18 cellular contexts compared by ENCODE assay signal in the genomic region with DNA sequence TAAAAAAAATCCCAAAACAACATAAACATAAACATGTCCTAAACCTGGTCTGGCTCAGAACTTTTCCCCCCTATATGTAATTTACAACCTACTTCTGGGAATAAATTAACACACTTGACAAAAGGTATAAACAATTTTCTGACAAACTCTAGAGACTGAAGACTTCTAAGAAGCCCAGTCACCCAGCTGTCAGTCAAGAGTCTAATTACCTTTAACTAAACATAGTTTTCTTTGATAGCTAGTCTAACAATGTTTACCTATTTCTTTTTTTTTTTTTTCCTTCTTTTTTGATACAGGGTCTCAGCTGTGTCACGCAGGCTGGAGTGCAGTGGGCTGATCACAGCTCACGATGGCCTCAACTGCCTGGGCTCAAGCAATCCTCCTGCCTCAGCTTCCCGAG. TPM values are rescaled to one million over a fixed set of nuclear protein-coding genes. Genes with fewer than 3 reads are reported as not detected.
A peak's percentile ranks its signal among the peaks of the same experiment; 100 is the strongest.
DNase-seq lines count a peak whose midpoint lies in the region; ATAC-seq, FAIRE-seq and TF ChIP-seq lines count a peak whose summit lies in the region.
"Had no signal": no experiment of that assay in that cellular context is flagged by ENCODE, and none has a peak within 500 bp of the region (broad histone marks: within the 10 kb centered on the region; RNA-seq: fewer than 3 reads in every experiment).

No MANE protein-coding gene starts in this region.

- ATAC-seq in naive thymus-derived CD4-positive, alpha-beta T cell: no peak

- peak overlapping the region; percentile 63 for H3K27ac Mint-ChIP-seq in progenitor cell of endocrine pancreas
- peak overlapping the region in 1 of 9 donors; percentile 92 for H3K27ac Mint-ChIP-seq in naive thymus-derived CD4-positive, alpha-beta T cell

- intact Hi-C loops in endothelial cell of umbilical vein (cut with micrococcal nuclease): loop anchor here (1.0 to 2.0 kb wide), 2 partner anchors 184 to 776 kb away; a partner anchor contains a TSS
- intact Hi-C loops in naive thymus-derived CD4-positive, alpha-beta T cell (cut with micrococcal nuclease): loop anchor here (1.0 to 10.0 kb wide), 23 partner anchors 15 to 1490 kb away; a partner anchor contains a TSS

- H3K4me2 ChIP-seq in MM.1S (ENCODE audit: low read depth, low read length) (no peak overlapping the region), endothelial cell of umbilical vein (ENCODE audit: insufficient read depth, low read length) (no peak overlapping the region)

- TF ChIP-seq CTCF in MM.1S (IDR thresholded peaks at IDR 0.05; ENCODE audit: low read length) (no peak), endothelial cell of umbilical vein (IDR thresholded peaks at IDR 0.05; ENCODE audit: extremely low read depth in 1 of 2, insufficient read depth in 1 of 2, low read depth in 1 of 2, low read length in 2 of 2) (no peak), progenitor cell of endocrine pancreas (IDR thresholded peaks at IDR 0.05; ENCODE audit: unreplicated experiment) (no peak)

- peaks cover 25% of the 10 kb centered on the region for H3K4me1 Mint-ChIP-seq in progenitor cell of endocrine pancreas (ENCODE audit: low read depth)
- peaks cover 17 to 33% (median 26%) of the 10 kb centered on the region in 7 donors for H3K4me1 Mint-ChIP-seq in naive thymus-derived CD4-positive, alpha-beta T cell

- H3K9me3 ChIP-seq in MM.1S (replicated peaks; ENCODE audit: insufficient read depth, low read length): no peaks in the 10 kb centered on the region
- H3K9me3 ChIP-seq in endothelial cell of umbilical vein (replicated peaks; ENCODE audit: control insufficient read depth, insufficient read depth, low read length): no peaks in the 10 kb centered on the region
- no peaks in the 10 kb centered on the region for H3K9me3 ChIP-seq in naive thymus-derived CD4-positive, alpha-beta T cell (ENCODE audit: control insufficient read depth in 2 of 3, low read length in 3 of 3)

- H3K27me3 ChIP-seq in MM.1S (replicated peaks; ENCODE audit: insufficient read depth, low read length) (no peaks in the 10 kb centered on the region), endothelial cell of umbilical vein (ENCODE audit: control insufficient read depth in 2 of 2, insufficient read depth in 2 of 2, low read length in 2 of 2) (peaks cover 0 to 4% of the 10 kb centered on the region in 2 experiments)
- H3K27me3 ChIP-seq in naive thymus-derived CD4-positive, alpha-beta T cell (ENCODE audit: control insufficient read depth in 2 of 2, insufficient read depth in 2 of 2, low read length in 2 of 2): no peaks in the 10 kb centered on the region

- DNase-seq in NCI-H146 (lab: John Stamatoyannopoulos, UW) (peak; percentile 48), NCI-H146 treated with DMSO at 0.1 percent for 48 hours (lab: John Stamatoyannopoulos, UW; ENCODE audit: unreplicated experiment) (no peak), MM.1S (no peak), endothelial cell of umbilical vein (ENCODE audit: low read depth, low spot score) (no peak), progenitor cell of endocrine pancreas (ENCODE audit: low spot score, unreplicated experiment) (no peak), iPS-NIHi7 (ENCODE audit: extremely low spot score) (no peak)
- no peak for DNase-seq in naive thymus-derived CD4-positive, alpha-beta T cell
- no peak for DNase-seq in activated CD4-positive, alpha-beta T cell treated with anti-CD3 and anti-CD28 coated beads for 48 hours
- DNase-seq: 8988T; CD4-positive, alpha-beta memory T cell; GF-D8; IMR-90; NCI-H1417; NCI-H2029 treated with DMSO at 0.1 percent for 48 hours; NCI-H2171 treated with DMSO at 0.1 percent for 48 hours; NCI-H446 treated with DMSO at 0.1 percent for 48 hours; NK-92 treated with Interleukin-12 subunit alpha and Interleukin-12 subunit beta, amount 100 ng/mL, for 24 hours had no signal

- peaks cover 19% of the 10 kb centered on the region for H3K27me3 Mint-ChIP-seq in progenitor cell of endocrine pancreas
- H3K27me3 Mint-ChIP-seq in naive thymus-derived CD4-positive, alpha-beta T cell: peaks cover 0 to 11% (median 0%) of the 10 kb centered on the region in 5 donors

- H3K9me2 ChIP-seq in MM.1S (replicated peaks; ENCODE audit: insufficient read depth, low read length): no peaks in the 10 kb centered on the region

- dilution Hi-C loops in endothelial cell of umbilical vein (cut with MboI; ENCODE audit: extremely low pct_ligation_motif_present, low sequenced_read_pairs): no loop called here

- TF ChIP-seq POLR2A in endothelial cell of umbilical vein (IDR thresholded peaks at IDR 0.05; ENCODE audit: low read depth, low read length): no peak

- H2AFZ ChIP-seq in MM.1S (ENCODE audit: low read length) (0 out of 2 replicates have a peak overlapping the region, but pooled peaks have one; percentile 53), endothelial cell of umbilical vein (ENCODE audit: low read depth, low read length) (peak overlapping the region; percentile 15)

- H3K79me2 ChIP-seq in MM.1S (ENCODE audit: low read length) (peaks cover 40% of the 10 kb centered on the region), endothelial cell of umbilical vein (ENCODE audit: control insufficient read depth, insufficient read depth, low read length) (peaks cover 38% of the 10 kb centered on the region)

- H3K4me3 ChIP-seq in MM.1S (ENCODE audit: low read length) (no peak overlapping the region), endothelial cell of umbilical vein (replicated peaks in 1 of 3; ENCODE audit: insufficient read depth in 1 of 3, low read depth in 1 of 3, low read length in 3 of 3) (no peak overlapping the region)
- no peak overlapping the region for H3K4me3 ChIP-seq in naive thymus-derived CD4-positive, alpha-beta T cell (ENCODE audit: low read length)

- BruUV-seq in endothelial cell of umbilical vein (replicated peaks; lab: Mats Ljungman, UMichigan): no TSS peak

- no peak overlapping the region for H3K4me3 Mint-ChIP-seq in progenitor cell of endocrine pancreas (ENCODE audit: low read depth)
- H3K4me3 Mint-ChIP-seq in naive thymus-derived CD4-positive, alpha-beta T cell: no peak overlapping the region

- CTCF ChIA-PET in endothelial cell of umbilical vein (lab: Charles Lee): interaction anchor here (1.2 to 10.5 kb wide), 2 partner anchors 15 to 302 kb away, joined by 4 to 86 read pairs; no protein-coding TSS in a partner anchor
- CTCF ChIA-PET in naive thymus-derived CD4-positive, alpha-beta T cell (lab: Charles Lee): no interaction called here

- H4K20me1 ChIP-seq in MM.1S (ENCODE audit: insufficient read depth, low read length) (no peaks in the 10 kb centered on the region), endothelial cell of umbilical vein (replicated peaks; ENCODE audit: control insufficient read depth, extremely low read depth, insufficient read depth, low read length) (no peaks in the 10 kb centered on the region)

- no peak overlapping the region for H3K9ac ChIP-seq in MM.1S (ENCODE audit: low read length)
- H3K9ac ChIP-seq in endothelial cell of umbilical vein (replicated peaks; ENCODE audit: extremely low read depth, insufficient read depth, low read length): no peak overlapping the region

- peaks cover 21% of the 10 kb centered on the region for H3F3A ChIP-seq in MM.1S (ENCODE audit: insufficient read depth, low read length)

- H3K9me1 ChIP-seq in endothelial cell of umbilical vein (replicated peaks; ENCODE audit: control insufficient read depth, extremely low read depth, insufficient read depth, low read length): no peaks in the 10 kb centered on the region

- H3K27ac ChIP-seq in MM.1S (ENCODE audit: low read length): no peak overlapping the region
- H3K27ac ChIP-seq in endothelial cell of umbilical vein (ENCODE audit: insufficient read depth, low read depth, low read length): no peak overlapping the region
- no peak overlapping the region for H3K27ac ChIP-seq in naive thymus-derived CD4-positive, alpha-beta T cell (ENCODE audit: low read depth, low read length)

- H3K4me1 ChIP-seq in MM.1S (ENCODE audit: low read length): no peaks in the 10 kb centered on the region
- peaks cover 7% of the 10 kb centered on the region for H3K4me1 ChIP-seq in endothelial cell of umbilical vein (ENCODE audit: control insufficient read depth, extremely low read depth, insufficient read depth, low read length)
- peaks cover 7 to 12% of the 10 kb centered on the region in 2 donors for H3K4me1 ChIP-seq in naive thymus-derived CD4-positive, alpha-beta T cell (ENCODE audit: control insufficient read depth in 2 of 2, insufficient read depth in 2 of 2, low read length in 2 of 2)

- H3K36me3 ChIP-seq in MM.1S (replicated peaks; ENCODE audit: insufficient read depth, low read length): no peaks in the 10 kb centered on the region
- no peaks in the 10 kb centered on the region for H3K36me3 ChIP-seq in endothelial cell of umbilical vein (ENCODE audit: control insufficient read depth in 2 of 2, extremely low read depth in 1 of 2, insufficient read depth in 2 of 2, low read length in 2 of 2)
- peaks cover 0 to 8% (median 0%) of the 10 kb centered on the region in 3 experiments for H3K36me3 ChIP-seq in naive thymus-derived CD4-positive, alpha-beta T cell (ENCODE audit: control insufficient read depth in 2 of 3, insufficient read depth in 3 of 3, low read length in 3 of 3)

- POLR2A ChIA-PET in endothelial cell of umbilical vein (lab: Charles Lee): no interaction called here
- POLR2A ChIA-PET in naive thymus-derived CD4-positive, alpha-beta T cell (lab: Charles Lee): interaction anchor here (0.8 to 1.5 kb wide), 2 partner anchors 181 to 317 kb away, joined by 3 to 9 read pairs; a partner anchor contains a TSS

- H3K36me3 Mint-ChIP-seq in progenitor cell of endocrine pancreas (ENCODE audit: insufficient read depth): peaks cover 7% of the 10 kb centered on the region
- peaks cover 0 to 9% (median 4%) of the 10 kb centered on the region in 5 donors for H3K36me3 Mint-ChIP-seq in naive thymus-derived CD4-positive, alpha-beta T cell

- no peak for FAIRE-seq in endothelial cell of umbilical vein (lab: Jason Lieb, UNC)
- FAIRE-seq: D721Med had no signal

- H3K9me3 Mint-ChIP-seq in progenitor cell of endocrine pancreas (ENCODE audit: low read depth): no peaks in the 10 kb centered on the region
- H3K9me3 Mint-ChIP-seq in naive thymus-derived CD4-positive, alpha-beta T cell: no peaks in the 10 kb centered on the region
- H3K9me3 Mint-ChIP-seq: CD4-positive, alpha-beta memory T cell had no signal

RNA-seq across cellular contexts. Expression of a gene that starts 1.0 kb away (rescaled TPM):
- total RNA-seq in endothelial cell of umbilical vein: 18.6 and 22.3 TPM in 2 replicates
- 6.8 and 8.0 TPM in 2 replicates for polyA plus RNA-seq in endothelial cell of umbilical vein
- polyA plus RNA-seq in endothelial cell of umbilical vein (2011; cell fraction: cytosol; rRNA removed): 6.1 and 6.3 TPM in 2 replicates
- polyA plus RNA-seq in endothelial cell of umbilical vein (2011; cell fraction: nucleus; rRNA removed): 29.8 and 32.9 TPM in 2 replicates
- polyA plus RNA-seq in endothelial cell of umbilical vein (2012): 9.7 and 12.7 TPM in 2 replicates
- polyA minus RNA-seq in endothelial cell of umbilical vein: 23.2 and 25.7 TPM in 2 replicates
- polyA minus RNA-seq in endothelial cell of umbilical vein (2011; cell fraction: cytosol; rRNA and poly(A)+ RNA removed): 11.9 TPM
- polyA minus RNA-seq in endothelial cell of umbilical vein (2011; cell fraction: nucleus; rRNA and poly(A)+ RNA removed): 25.7 and 34.2 TPM in 2 replicates
- 31.9 and 32.3 TPM in 2 replicates for total RNA-seq in progenitor cell of endocrine pancreas
- total RNA-seq in naive thymus-derived CD4-positive, alpha-beta T cell: 10 to 100 TPM; 35.6 to 45.5 (median 38.9) TPM
- polyA plus RNA-seq in naive thymus-derived CD4-positive, alpha-beta T cell: 10 to 100 TPM; 10.1 to 12.3 TPM
